ENCODE assay signal across 17 cellular contexts in the genomic region with DNA sequence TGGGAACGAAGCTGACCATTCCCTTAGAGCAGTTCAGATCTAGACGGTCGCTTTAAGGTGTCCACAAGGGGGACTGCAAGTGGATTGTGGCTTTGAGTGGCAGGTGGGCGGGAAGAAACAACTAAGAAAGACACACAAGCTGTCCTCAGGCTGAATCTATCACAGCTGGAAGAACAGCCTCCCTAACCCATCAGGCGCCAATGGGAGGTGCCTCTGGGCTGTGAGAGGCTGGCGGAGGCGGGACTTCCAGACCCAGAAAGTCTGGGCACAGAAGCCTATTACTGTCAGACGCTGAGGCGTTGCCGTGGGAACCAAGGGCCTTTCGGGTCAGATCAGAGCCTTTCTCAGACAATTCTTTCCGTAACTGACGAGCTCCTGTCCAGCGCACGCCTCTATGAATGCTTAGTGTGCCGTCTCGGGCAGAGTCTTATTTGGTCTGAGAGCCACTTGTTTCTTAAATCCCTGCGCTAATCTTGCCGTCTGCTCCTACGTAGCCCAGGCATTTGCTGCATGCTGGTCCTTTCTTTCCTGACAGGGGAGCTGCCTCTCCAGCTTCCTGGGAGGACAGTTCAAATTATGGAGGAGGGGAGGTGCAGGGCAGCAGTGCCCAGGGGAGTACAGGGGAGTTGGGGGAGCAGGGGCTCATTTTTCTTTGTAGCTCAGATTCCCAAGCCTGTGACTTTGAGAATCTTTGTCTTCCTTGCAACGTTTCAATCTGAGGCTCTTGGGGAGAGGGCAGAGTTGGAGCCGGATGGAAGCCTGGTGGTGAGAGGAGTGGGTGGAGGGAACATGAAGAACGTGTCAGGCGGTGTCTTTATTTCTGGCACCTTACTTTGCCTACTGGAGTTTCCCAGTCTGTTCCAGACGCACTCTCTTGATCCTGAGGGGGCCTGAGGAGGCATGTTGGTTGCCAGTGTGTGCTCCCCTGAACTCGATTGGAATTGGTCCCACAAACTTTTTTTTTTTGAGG.
DNase-seq lines count a peak whose midpoint lies in the region; ATAC-seq and TF ChIP-seq lines count a peak whose summit lies in the region.
"Had no signal": no experiment of that assay in that cellular context is flagged by ENCODE, and none has a peak within 500 bp of the region (broad histone marks: within the 10 kb centered on the region; RNA-seq: fewer than 3 reads in every experiment).

No MANE protein-coding gene starts in this region.

- POLR2A ChIA-PET in Caco-2 (lab: Charles Lee): no interaction called here

- DNase-seq in Caco-2 (peak; percentile 41 to 70), HT1080 (ENCODE audit: low read depth) (peak; percentile 92), SHP77 (lab: John Stamatoyannopoulos, UW) (peak; percentile 45 to 69), iPS DF 19.7 (ENCODE audit: low read depth, low spot score) (peak; percentile 83), upper lobe of left lung (no peak), AG20443 (ENCODE audit: low spot score) (no peak), T-helper 17 cell (no peak)
- DNase-seq: activated CD4-positive, alpha-beta T cell treated with anti-CD3 and anti-CD28 coated beads, Interleukin-2, amount 50 U/mL, for 48 hours; NCI-H187 treated with DMSO at 0.1 percent for 48 hours; stimulated activated CD4-positive, alpha-beta T cell treated with anti-CD3 and anti-CD28 coated beads, Interleukin-2, amount 100 ng/mL, for 24 hours; trophoblast cell had no signal

- no peaks in the 10 kb centered on the region for H3K36me3 ChIP-seq in Caco-2 (ENCODE audit: control insufficient read depth, insufficient read depth, low read length)
- no peaks in the 10 kb centered on the region for H3K36me3 ChIP-seq in upper lobe of left lung
- H3K36me3 ChIP-seq: adrenal gland, BLaER1, heart left ventricle had no signal

- no peaks in the 10 kb centered on the region for H3K36me3 Mint-ChIP-seq in Caco-2 (ENCODE audit: insufficient read depth, unreplicated experiment)
- H3K36me3 Mint-ChIP-seq in T-helper 17 cell (ENCODE audit: low read depth): no peaks in the 10 kb centered on the region

- intact Hi-C loops in Caco-2 (cut with micrococcal nuclease; ENCODE audit: unreplicated experiment): no loop called here

- H3K4me1 ChIP-seq in Caco-2 (no peaks in the 10 kb centered on the region), upper lobe of left lung (no peaks in the 10 kb centered on the region)
- H3K4me1 ChIP-seq: adrenal gland, BLaER1, heart left ventricle had no signal

- CTCF ChIA-PET in Caco-2 (lab: Charles Lee): interaction anchor here (0.7 kb wide), 1 partner anchor 54 kb away, joined by 3 read pairs; no protein-coding TSS in a partner anchor

- no peak for TF ChIP-seq POLR2A in upper lobe of left lung (IDR thresholded peaks at IDR 0.05)

- H3K4me3 Mint-ChIP-seq in Caco-2 (ENCODE audit: unreplicated experiment) (no peak overlapping the region), T-helper 17 cell (no peak overlapping the region)
- H3K4me3 Mint-ChIP-seq: activated T-helper 1 cell treated with anti-CD3 and anti-CD28 coated beads, Interleukin-12 subunit alpha, Interleukin-12 subunit beta, Interleukin-2, Interleukin-4 antibody, amounts not matched to agents 30 ng/mL and 10 ng/mL and 1 ng/mL, durations not matched to agents 14 hours and 24 hours and 36 hours had no signal

- no peak for TF ChIP-seq EP300 in upper lobe of left lung (IDR thresholded peaks at IDR 0.05)

- no peak overlapping the region for H3K4me3 ChIP-seq in Caco-2 (ENCODE audit: low read depth, low read length)
- no peak overlapping the region for H3K4me3 ChIP-seq in upper lobe of left lung
- H3K4me3 ChIP-seq: adrenal gland, BLaER1 had no signal

- 59 to 61% methylated on average over 25 to 26 of the region's 26 CpGs for WGBS in upper lobe of left lung, 2 donors

- TF ChIP-seq CTCF in Caco-2 (IDR thresholded peaks at IDR 0.05; ENCODE audit: insufficient read depth in 1 of 2, low read depth in 1 of 2, low read length in 1 of 2, severe bottlenecking in 1 of 2, unreplicated experiment in 1 of 2) (no peak), upper lobe of left lung (IDR thresholded peaks at IDR 0.05) (no peak)

- H3K4me1 Mint-ChIP-seq in Caco-2 (ENCODE audit: low read depth, unreplicated experiment): no peaks in the 10 kb centered on the region
- no peaks in the 10 kb centered on the region for H3K4me1 Mint-ChIP-seq in T-helper 17 cell

- peaks cover 14% of the 10 kb centered on the region for H3K9me3 Mint-ChIP-seq in Caco-2 (ENCODE audit: unreplicated experiment)

- BruUV-seq in Caco-2 (replicated peaks; lab: Mats Ljungman, UMichigan): no TSS peak

- no peak overlapping the region for H3K27ac ChIP-seq in upper lobe of left lung
- H3K27ac ChIP-seq: adrenal gland, BLaER1, heart left ventricle had no signal

- H3K27ac Mint-ChIP-seq in Caco-2 (ENCODE audit: unreplicated experiment) (no peak overlapping the region), T-helper 17 cell (no peak overlapping the region)
- H3K27ac Mint-ChIP-seq: activated T-helper 1 cell treated with anti-CD3 and anti-CD28 coated beads, Interleukin-12 subunit alpha, Interleukin-12 subunit beta, Interleukin-2, Interleukin-4 antibody, amounts not matched to agents 30 ng/mL and 10 ng/mL and 1 ng/mL, durations not matched to agents 14 hours and 24 hours and 36 hours had no signal

- H3K27me3 ChIP-seq in Caco-2 (replicated peaks; ENCODE audit: control insufficient read depth, insufficient read depth, low read length) (no peaks in the 10 kb centered on the region), upper lobe of left lung (no peaks in the 10 kb centered on the region)
- H3K27me3 ChIP-seq: adrenal gland, BLaER1, heart left ventricle had no signal

- H3K9me3 ChIP-seq in Caco-2 (no peaks in the 10 kb centered on the region), upper lobe of left lung (no peaks in the 10 kb centered on the region), T-helper 17 cell (ENCODE audit: control insufficient read depth, low read length, poor library complexity, severe bottlenecking) (no peaks in the 10 kb centered on the region)
- H3K9me3 ChIP-seq: adrenal gland, BLaER1, heart left ventricle had no signal

- H3K27me3 Mint-ChIP-seq in Caco-2 (ENCODE audit: insufficient read depth, unreplicated experiment) (peaks cover 3% of the 10 kb centered on the region), T-helper 17 cell (no peaks in the 10 kb centered on the region)

- ATAC-seq in upper lobe of left lung (ENCODE audit: low FRiP score in 2 of 2) (no peak), GM18517 (IDR thresholded peaks at IDR 0.05; ENCODE audit: unreplicated experiment) (no peak), T-helper 17 cell (no peak)
- ATAC-seq: heart left ventricle, left lobe of liver had no signal

Comparison
In these comparisons a context has a peak if more than half of its experiments do, and no peak if none do; other contexts are left out.
1. DNase-seq: peak in Caco-2 (2 of 2), HT1080 (single experiment), SHP77 (2 of 2) and iPS DF 19.7 (single experiment); none in upper lobe of left lung (0 of 2), AG20443 (single experiment) and T-helper 17 cell (0 of 3).